8 cellular contexts compared by ENCODE assay signal in the genomic region with DNA sequence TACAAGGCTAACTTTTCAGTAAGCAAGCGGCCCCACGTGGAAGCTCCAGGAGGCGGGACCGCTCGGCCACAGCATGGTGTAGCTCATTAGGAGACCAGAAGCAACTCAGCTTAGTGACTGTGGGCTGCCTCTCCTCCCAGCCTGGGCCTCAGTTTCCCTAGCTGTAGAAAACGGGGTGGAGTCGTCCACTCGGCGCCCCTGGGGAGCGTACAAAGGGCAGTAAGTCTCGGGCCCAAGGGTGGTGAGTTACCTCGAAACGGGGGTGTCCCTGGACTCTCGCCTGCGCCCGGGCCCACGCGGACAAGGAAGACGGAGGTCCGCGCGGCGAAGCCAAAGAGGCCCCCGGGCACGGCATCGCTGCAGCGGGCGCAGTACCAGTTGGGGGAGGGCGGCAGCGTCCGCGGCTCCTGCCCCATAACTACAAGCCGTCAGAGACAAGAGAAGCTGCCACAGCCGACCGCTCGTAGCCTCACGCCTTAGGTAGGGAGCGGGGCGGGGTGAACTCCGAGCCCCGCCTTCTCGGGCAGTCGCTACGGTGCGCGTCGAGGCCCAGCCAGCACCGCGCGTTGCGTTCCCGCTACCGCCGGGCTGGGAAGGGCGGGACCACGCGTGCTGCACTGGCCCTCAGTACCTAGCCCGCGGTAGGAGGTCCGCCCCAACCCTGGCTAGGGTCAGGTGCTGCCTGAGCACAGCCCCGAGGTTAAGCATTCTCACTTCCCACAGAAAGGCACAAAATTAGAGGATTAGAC. TPM values are rescaled to one million over a fixed set of nuclear protein-coding genes. Genes with fewer than 3 reads are reported as not detected.
DNase-seq lines count a peak whose midpoint lies in the region; ATAC-seq and TF ChIP-seq lines count a peak whose summit lies in the region.

A gene with protein sequence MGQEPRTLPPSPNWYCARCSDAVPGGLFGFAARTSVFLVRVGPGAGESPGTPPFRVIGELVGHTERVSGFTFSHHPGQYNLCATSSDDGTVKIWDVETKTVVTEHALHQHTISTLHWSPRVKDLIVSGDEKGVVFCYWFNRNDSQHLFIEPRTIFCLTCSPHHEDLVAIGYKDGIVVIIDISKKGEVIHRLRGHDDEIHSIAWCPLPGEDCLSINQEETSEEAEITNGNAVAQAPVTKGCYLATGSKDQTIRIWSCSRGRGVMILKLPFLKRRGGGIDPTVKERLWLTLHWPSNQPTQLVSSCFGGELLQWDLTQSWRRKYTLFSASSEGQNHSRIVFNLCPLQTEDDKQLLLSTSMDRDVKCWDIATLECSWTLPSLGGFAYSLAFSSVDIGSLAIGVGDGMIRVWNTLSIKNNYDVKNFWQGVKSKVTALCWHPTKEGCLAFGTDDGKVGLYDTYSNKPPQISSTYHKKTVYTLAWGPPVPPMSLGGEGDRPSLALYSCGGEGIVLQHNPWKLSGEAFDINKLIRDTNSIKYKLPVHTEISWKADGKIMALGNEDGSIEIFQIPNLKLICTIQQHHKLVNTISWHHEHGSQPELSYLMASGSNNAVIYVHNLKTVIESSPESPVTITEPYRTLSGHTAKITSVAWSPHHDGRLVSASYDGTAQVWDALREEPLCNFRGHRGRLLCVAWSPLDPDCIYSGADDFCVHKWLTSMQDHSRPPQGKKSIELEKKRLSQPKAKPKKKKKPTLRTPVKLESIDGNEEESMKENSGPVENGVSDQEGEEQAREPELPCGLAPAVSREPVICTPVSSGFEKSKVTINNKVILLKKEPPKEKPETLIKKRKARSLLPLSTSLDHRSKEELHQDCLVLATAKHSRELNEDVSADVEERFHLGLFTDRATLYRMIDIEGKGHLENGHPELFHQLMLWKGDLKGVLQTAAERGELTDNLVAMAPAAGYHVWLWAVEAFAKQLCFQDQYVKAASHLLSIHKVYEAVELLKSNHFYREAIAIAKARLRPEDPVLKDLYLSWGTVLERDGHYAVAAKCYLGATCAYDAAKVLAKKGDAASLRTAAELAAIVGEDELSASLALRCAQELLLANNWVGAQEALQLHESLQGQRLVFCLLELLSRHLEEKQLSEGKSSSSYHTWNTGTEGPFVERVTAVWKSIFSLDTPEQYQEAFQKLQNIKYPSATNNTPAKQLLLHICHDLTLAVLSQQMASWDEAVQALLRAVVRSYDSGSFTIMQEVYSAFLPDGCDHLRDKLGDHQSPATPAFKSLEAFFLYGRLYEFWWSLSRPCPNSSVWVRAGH (N-terminal part only) (minus strand): TSS at position 494 of the 749 bp plus-strand sequence. CDS start 78 bp downstream, at position 416.

- H3K9me3 Mint-ChIP-seq in GM23338, result no peaks in the 10 kb centered on the region
- H3K9me3 Mint-ChIP-seq in neural progenitor cell, result no peaks in the 10 kb centered on the region

- H3K4me3 Mint-ChIP-seq in GM23338 (peak within 1 kb of the TSS; percentile 91), neural progenitor cell (peak within 1 kb of the TSS; percentile 91)

- H3F3A ChIP-seq in GM23338 (replicated peaks; ENCODE audit: low read depth) (no peaks in the 10 kb centered on the region), neural progenitor cell (ENCODE audit: low read depth) (peaks cover 3% of the 10 kb centered on the region)

- H3K4me2 ChIP-seq in GM23338, result peak within 1 kb of the TSS; percentile 92
- peak within 1 kb of the TSS; percentile 85 for H3K4me2 ChIP-seq in neural progenitor cell

- H3K36me3 Mint-ChIP-seq in GM23338 (ENCODE audit: low read depth) (peaks cover 17% of the 10 kb centered on the region), neural progenitor cell (peaks cover 8% of the 10 kb centered on the region)

- H3K27ac ChIP-seq in GM23338 (ENCODE audit: low read depth), result peak within 1 kb of the TSS; percentile 46; the same call in 1 of the 2 replicates
- H3K27ac ChIP-seq in foreskin keratinocyte, result peak within 1 kb of the TSS; percentile 29
- no peak within 1 kb of the TSS for H3K27ac ChIP-seq in neural progenitor cell

- H3K4me3 ChIP-seq in GM23338 (peak within 1 kb of the TSS; percentile 97), neural progenitor cell (peak within 1 kb of the TSS; percentile 82)

- no peaks in the 10 kb centered on the region for H3K9me2 ChIP-seq in GM23338 (ENCODE audit: insufficient read depth)

- H3K27me3 Mint-ChIP-seq in GM23338 (ENCODE audit: insufficient read depth, low read depth, poor library complexity) (peaks cover 6% of the 10 kb centered on the region), neural progenitor cell (ENCODE audit: insufficient read depth, low read depth) (no peaks in the 10 kb centered on the region)

- H3K4me1 Mint-ChIP-seq in GM23338 (peaks cover 11% of the 10 kb centered on the region), neural progenitor cell (peaks cover 18% of the 10 kb centered on the region)

- peak; percentile 93 for ATAC-seq in GM23338
- ATAC-seq in foreskin keratinocyte, result peak; percentile 92

- H3K9ac ChIP-seq in neural progenitor cell, result peak within 1 kb of the TSS; percentile 44

- H3K36me3 ChIP-seq in GM23338 (ENCODE audit: insufficient read depth) (peaks cover 7% of the 10 kb centered on the region; the same call in 1 of the 2 replicates), neural progenitor cell (no peaks in the 10 kb centered on the region)

- H4K20me1 ChIP-seq in GM23338 (replicated peaks; ENCODE audit: insufficient read depth) (peaks cover 2% of the 10 kb centered on the region; the same call in 1 of the 2 replicates), neural progenitor cell (ENCODE audit: low read depth) (no peaks in the 10 kb centered on the region)

- TF ChIP-seq CTCF in GM23338 (conservative IDR thresholded peaks at IDR 0.05; ENCODE audit: low read depth in 2 of 2) (no peak), foreskin keratinocyte (conservative IDR thresholded peaks at IDR 0.05) (no peak), neural progenitor cell (IDR thresholded peaks at IDR 0.05) (no peak)

- H2AFZ ChIP-seq in GM23338 (peak within 1 kb of the TSS; percentile 98), neural progenitor cell (replicated peaks) (peak within 1 kb of the TSS; percentile 85)

- peaks cover 62% of the 10 kb centered on the region for H3K79me2 ChIP-seq in GM23338 (replicated peaks; ENCODE audit: insufficient read depth)
- peaks cover 44% of the 10 kb centered on the region for H3K79me2 ChIP-seq in neural progenitor cell (ENCODE audit: low read depth)

- peak; percentile 96 for DNase-seq in ELF-1 (ENCODE audit: low read depth, low spot score)
- DNase-seq in GM23338 (ENCODE audit: low spot score), result peak; percentile 97
- peak; percentile 80 for DNase-seq in LHCN-M2 (ENCODE audit: low read depth)
- DNase-seq in SHP77 treated with DMSO at 0.1 percent for 48 hours (lab: John Stamatoyannopoulos, UW), result peak; percentile 78
- peak; percentile 78 for DNase-seq in activated gamma-delta T cell treated with Interleukin-2 at 50 U/mL for 16 hours
- DNase-seq in foreskin keratinocyte, result peak; percentile 59 to 77
- peak; percentile 93 for DNase-seq in neural progenitor cell (ENCODE audit: low spot score)
- DNase-seq in stromal cell of bone marrow (ENCODE audit: low read depth), result peak; percentile 72

- H3K9me3 ChIP-seq in neural progenitor cell (ENCODE audit: low read depth), result no peaks in the 10 kb centered on the region

- H3K27ac Mint-ChIP-seq in GM23338 (no peak within 1 kb of the TSS), neural progenitor cell (no peak within 1 kb of the TSS)

- H3K4me1 ChIP-seq in GM23338 (ENCODE audit: insufficient read depth) (peaks cover 16% of the 10 kb centered on the region), foreskin keratinocyte (peaks cover 15% of the 10 kb centered on the region), neural progenitor cell (peaks cover 14% of the 10 kb centered on the region)

- no peaks in the 10 kb centered on the region for H3K27me3 ChIP-seq in GM23338 (ENCODE audit: insufficient read depth)
- H3K27me3 ChIP-seq in foreskin keratinocyte, result no peaks in the 10 kb centered on the region
- H3K27me3 ChIP-seq in neural progenitor cell, result no peaks in the 10 kb centered on the region

TF ChIP-seq in GM23338, 12 proteins besides CTCF, POLR2A, EP300 and RAD21 (continues in another document):
- TF ChIP-seq POLR2AphosphoS5 (IDR thresholded peaks at IDR 0.05; ENCODE audit: low read depth), result peak; percentile 81

RNA-seq across cellular contexts. Expression of the gene that starts here (rescaled TPM):
- 46.7 and 49.7 TPM in 2 replicates for total RNA-seq in GM23338 (2014; rRNA removed; shearing (Covaris generic))
- polyA plus RNA-seq in GM23338 (2016; fragmentation: Nextera tagmentation; extraction: Ambion mirVana) (18.3 and 19.2 TPM in 2 replicates), foreskin keratinocyte (6.1 and 9.0 TPM in 2 replicates)
- total RNA-seq in LHCN-M2 (2014; rRNA removed) (22.6 and 27.3 TPM in 2 replicates), foreskin keratinocyte (25.3 and 31.7 TPM in 2 replicates), neural progenitor cell (ENCODE audit: low replicate concordance) (18.5 and 23.4 TPM in 2 replicates)
- polyA plus RNA-seq in LHCN-M2 (2012), result 7.9 TPM
